ENCODE assay signal across 8 cellular contexts in genomic region chr1:23368562-23369334, GRCh38. TPM values are rescaled to one million over a fixed set of nuclear protein-coding genes. Genes with fewer than 3 reads are reported as not detected.
DNase-seq lines count a peak whose midpoint lies in the region; ATAC-seq, FAIRE-seq and TF ChIP-seq lines count a peak whose summit lies in the region.

No MANE protein-coding gene starts in this region.

- H3K36me3 ChIP-seq in NT2/D1 (ENCODE audit: insufficient read depth, insufficient read length, low read length) (peaks cover 9% of the 10 kb centered on the region), endothelial cell of umbilical vein (ENCODE audit: control insufficient read depth in 2 of 2, extremely low read depth in 1 of 2, insufficient read depth in 2 of 2, low read length in 2 of 2) (peaks cover 2 to 4% of the 10 kb centered on the region in 2 experiments)

- peak overlapping the region; percentile 82 for H3K27ac ChIP-seq in endothelial cell of umbilical vein (ENCODE audit: insufficient read depth, low read depth, low read length)

- DNase-seq in D721Med (ENCODE audit: insufficient read length, low spot score) = no peak
- DNase-seq in HUDEP-2 (lab: John Stamatoyannopoulos, UW; ENCODE audit: unreplicated experiment in 76 of 76) = peak in 74 of 76 experiments; percentile 4 to 90 (median 76)
- peak; percentile 76 for DNase-seq in NT2/D1 (ENCODE audit: low read depth, low spot score)
- peak; percentile 93 for DNase-seq in activated CD8-positive, alpha-beta memory T cell treated with anti-CD3 and anti-CD28 coated beads, Interleukin-2, amount 50 U/mL, for 48 hours
- DNase-seq in endothelial cell of umbilical vein (ENCODE audit: low read depth, low spot score) = peak; percentile 90
- DNase-seq in stimulated activated CD8-positive, alpha-beta memory T cell treated with anti-CD3 and anti-CD28 coated beads, Interleukin-2, amount 100 ng/mL, for 48 hours (ENCODE audit: low read depth in 2 of 2) = peak; percentile 81 to 84

- peak; percentile 96 for TF ChIP-seq POLR2A in endothelial cell of umbilical vein (IDR thresholded peaks at IDR 0.05; ENCODE audit: low read depth, low read length)

- peaks cover 8% of the 10 kb centered on the region for H3K79me2 ChIP-seq in endothelial cell of umbilical vein (ENCODE audit: control insufficient read depth, insufficient read depth, low read length)

- peak; percentile 16 for TF ChIP-seq CTCF in D721Med (IDR thresholded peaks at IDR 0.05; ENCODE audit: insufficient read depth, missing control alignments)
- peak in 1 of 2 donors; percentile 43 for TF ChIP-seq CTCF in endothelial cell of umbilical vein (IDR thresholded peaks at IDR 0.05; ENCODE audit: extremely low read depth in 1 of 2, insufficient read depth in 1 of 2, low read depth in 1 of 2, low read length in 2 of 2)

- peak overlapping the region; percentile 90 for H2AFZ ChIP-seq in endothelial cell of umbilical vein (ENCODE audit: low read depth, low read length)

- H3K9ac ChIP-seq in NT2/D1 (ENCODE audit: insufficient read length, low read depth) (peak overlapping the region; percentile 93), endothelial cell of umbilical vein (replicated peaks; ENCODE audit: extremely low read depth, insufficient read depth, low read length) (peak overlapping the region; percentile 82)

- dilution Hi-C loops in endothelial cell of umbilical vein (cut with MboI; ENCODE audit: extremely low pct_ligation_motif_present, low sequenced_read_pairs) = no loop called here

- H3K27me3 ChIP-seq in NT2/D1 (ENCODE audit: insufficient read depth, insufficient read length) (peaks cover 72% of the 10 kb centered on the region), endothelial cell of umbilical vein (ENCODE audit: control insufficient read depth in 2 of 2, insufficient read depth in 2 of 2, low read length in 2 of 2) (no peaks in the 10 kb centered on the region), mononuclear cell (ENCODE audit: insufficient read depth, low read length) (no peaks in the 10 kb centered on the region)

- intact Hi-C loops in endothelial cell of umbilical vein (cut with micrococcal nuclease) = loop anchor here (1.0 to 2.0 kb wide), 4 partner anchors 24 to 172 kb away; partner anchors contain the start of genes ASAP3 and HNRNPR

- no TSS peak for BruUV-seq in endothelial cell of umbilical vein (replicated peaks; lab: Mats Ljungman, UMichigan)

- H3K4me1 ChIP-seq in NT2/D1 (ENCODE audit: insufficient read depth, insufficient read length) (peaks cover 13% of the 10 kb centered on the region), endothelial cell of umbilical vein (ENCODE audit: control insufficient read depth, extremely low read depth, insufficient read depth, low read length) (peaks cover 32% of the 10 kb centered on the region), mononuclear cell (ENCODE audit: insufficient read depth, low read length) (peaks cover 24% of the 10 kb centered on the region)

- FAIRE-seq in D721Med (lab: Jason Lieb, UNC) (no peak), endothelial cell of umbilical vein (lab: Jason Lieb, UNC) (peak; percentile 68)

- ATAC-seq in GM21390 (IDR thresholded peaks at IDR 0.05; ENCODE audit: unreplicated experiment) = peak; percentile 62

- H3K9me1 ChIP-seq in endothelial cell of umbilical vein (replicated peaks; ENCODE audit: control insufficient read depth, extremely low read depth, insufficient read depth, low read length) = no peaks in the 10 kb centered on the region

- POLR2A ChIA-PET in endothelial cell of umbilical vein (lab: Charles Lee) = interaction anchor here (1.0 to 1.5 kb wide), 5 partner anchors 9 to 27 kb away, joined by 3 to 28 read pairs (median 5); partner anchors contain the start of gene HNRNPR

- H3K4me2 ChIP-seq in endothelial cell of umbilical vein (ENCODE audit: insufficient read depth, low read length) = peak overlapping the region; percentile 85

- H3K4me3 ChIP-seq in NT2/D1 (ENCODE audit: insufficient read length, low read depth) = peak overlapping the region; percentile 47
- peak overlapping the region; percentile 47 to 93 (median 70) for H3K4me3 ChIP-seq in endothelial cell of umbilical vein (replicated peaks in 1 of 3; ENCODE audit: insufficient read depth in 1 of 3, low read depth in 1 of 3, low read length in 3 of 3)
- H3K4me3 ChIP-seq in mononuclear cell (ENCODE audit: low read length) = peak overlapping the region; percentile 95

- CTCF ChIA-PET in endothelial cell of umbilical vein (lab: Charles Lee) = interaction anchor here (0.7 to 2.9 kb wide), 13 partner anchors 16 to 171 kb away, joined by 3 to 30 read pairs (median 5); partner anchors contain the start of genes ASAP3 and HNRNPR

- H4K20me1 ChIP-seq in endothelial cell of umbilical vein (replicated peaks; ENCODE audit: control insufficient read depth, extremely low read depth, insufficient read depth, low read length) = no peaks in the 10 kb centered on the region

- H3K9me3 ChIP-seq in NT2/D1 (ENCODE audit: insufficient read depth, low read length) (peaks cover 24% of the 10 kb centered on the region), endothelial cell of umbilical vein (replicated peaks; ENCODE audit: control insufficient read depth, insufficient read depth, low read length) (no peaks in the 10 kb centered on the region), mononuclear cell (ENCODE audit: low read depth, low read length) (peaks cover 8% of the 10 kb centered on the region)

TF ChIP-seq in endothelial cell of umbilical vein, 7 proteins besides CTCF, POLR2A, EP300 and RAD21:
- TF ChIP-seq JUN (IDR thresholded peaks at IDR 0.05; ENCODE audit: borderline replicate concordance, insufficient read depth, insufficient read length, low read depth) = no peak
- peak; percentile 87 for TF ChIP-seq POLR2AphosphoS5 (IDR thresholded peaks at IDR 0.05; ENCODE audit: insufficient read depth, low read depth, low read length)

RNA-seq across cellular contexts. Expression of gene ZNF436, which starts 0.9 kb away (rescaled TPM):
- total RNA-seq in endothelial cell of umbilical vein = 12.5 and 14.0 TPM in 2 replicates
- 5.7 and 6.5 TPM in 2 replicates for polyA plus RNA-seq in endothelial cell of umbilical vein
- 5.6 and 5.7 TPM in 2 replicates for polyA plus RNA-seq in endothelial cell of umbilical vein (2011; cell fraction: cytosol; rRNA removed)
- 14.6 and 20.2 TPM in 2 replicates for polyA plus RNA-seq in endothelial cell of umbilical vein (2011; cell fraction: nucleus; rRNA removed)
- 6.7 and 8.1 TPM in 2 replicates for polyA plus RNA-seq in endothelial cell of umbilical vein (2012)
- 15.5 and 17.6 TPM in 2 replicates for polyA minus RNA-seq in endothelial cell of umbilical vein
- 4.8 TPM for polyA minus RNA-seq in endothelial cell of umbilical vein (2011; cell fraction: cytosol; rRNA and poly(A)+ RNA removed)
- 11.1 and 18.8 TPM in 2 replicates for polyA minus RNA-seq in endothelial cell of umbilical vein (2011; cell fraction: nucleus; rRNA and poly(A)+ RNA removed)
- total RNA-seq in mononuclear cell = 4.5 TPM

RNA-seq across cellular contexts. Expression of gene HNRNPR, which starts 24.7 kb away (rescaled TPM):
- 165 and 171 TPM in 2 replicates for total RNA-seq in endothelial cell of umbilical vein
- 67.6 and 111 TPM in 2 replicates for polyA plus RNA-seq in endothelial cell of umbilical vein
- polyA plus RNA-seq in endothelial cell of umbilical vein (2011; cell fraction: cytosol; rRNA removed) = 112 and 114 TPM in 2 replicates
- polyA plus RNA-seq in endothelial cell of umbilical vein (2011; cell fraction: nucleus; rRNA removed) = 62.0 and 118 TPM in 2 replicates
- 120 and 179 TPM in 2 replicates for polyA plus RNA-seq in endothelial cell of umbilical vein (2012)
- 137 and 153 TPM in 2 replicates for polyA minus RNA-seq in endothelial cell of umbilical vein
- polyA minus RNA-seq in endothelial cell of umbilical vein (2011; cell fraction: cytosol; rRNA and poly(A)+ RNA removed) = 92.5 TPM
- 84.0 and 91.4 TPM in 2 replicates for polyA minus RNA-seq in endothelial cell of umbilical vein (2011; cell fraction: nucleus; rRNA and poly(A)+ RNA removed)
- 81.9 TPM for total RNA-seq in mononuclear cell

RNA-seq across cellular contexts. Expression of gene TCEA3, which starts 55.8 kb away (rescaled TPM):
- 3.4 and 3.7 TPM in 2 replicates for total RNA-seq in endothelial cell of umbilical vein
- polyA plus RNA-seq in endothelial cell of umbilical vein = 0.75 and 1.5 TPM in 2 replicates
- polyA plus RNA-seq in endothelial cell of umbilical vein (2011; cell fraction: cytosol; rRNA removed) = 1.7 and 2.2 TPM in 2 replicates
- polyA plus RNA-seq in endothelial cell of umbilical vein (2011; cell fraction: nucleus; rRNA removed) = 2.5 and 3.0 TPM in 2 replicates
- 2.7 and 4.1 TPM in 2 replicates for polyA plus RNA-seq in endothelial cell of umbilical vein (2012)
- 0.62 and 1.6 TPM in 2 replicates for polyA minus RNA-seq in endothelial cell of umbilical vein
- 1.8 TPM for polyA minus RNA-seq in endothelial cell of umbilical vein (2011; cell fraction: cytosol; rRNA and poly(A)+ RNA removed)
- 0.87 and 0.96 TPM in 2 replicates for polyA minus RNA-seq in endothelial cell of umbilical vein (2011; cell fraction: nucleus; rRNA and poly(A)+ RNA removed)
- total RNA-seq in mononuclear cell = 19.2 TPM
